ENCODE assay signal across 20 cellular contexts in the genomic region with DNA sequence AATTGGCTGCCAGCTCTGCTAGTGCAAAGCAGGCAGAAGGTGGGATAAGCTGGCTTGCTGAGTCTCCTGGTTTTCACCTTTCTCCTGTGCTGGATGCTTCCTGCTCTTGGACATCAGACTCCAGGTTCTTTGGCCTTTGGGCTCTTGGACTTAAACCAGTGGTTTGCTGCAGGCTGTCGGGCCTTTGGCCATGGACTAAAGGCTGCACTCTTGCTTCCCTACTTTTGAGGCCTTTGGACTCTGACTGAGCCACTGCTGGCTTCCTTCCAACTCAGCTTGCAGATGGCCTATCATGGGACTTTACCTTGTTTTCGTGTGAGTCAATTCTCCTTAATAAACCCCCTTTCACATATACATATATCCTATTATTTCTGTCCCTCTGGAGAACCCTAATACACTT.
"Had no signal": no experiment of that assay in that cellular context is flagged by ENCODE, and none has a peak within 500 bp of the region (broad histone marks: within the 10 kb centered on the region; RNA-seq: fewer than 3 reads in every experiment).

No MANE protein-coding gene starts in this region.

- H3K4me1 ChIP-seq: body of pancreas, colonic mucosa, left ventricle myocardium inferior, suprapubic skin had no signal

- H3K4me3 ChIP-seq: body of pancreas, colonic mucosa, left ventricle myocardium inferior, skin epidermis, suprapubic skin had no signal

- DNase-seq: activated B cell treated with CpG ODN at 0.5 μM for 24 hours; activated CD4-positive, alpha-beta T cell treated with anti-CD3 and anti-CD28 coated beads, Interleukin-2, amount 10 ng/mL, durations not matched to agents 24 days and 14 days; activated CD8-positive, alpha-beta memory T cell treated with anti-CD3 and anti-CD28 coated beads, Interleukin-2, amount 50 U/mL, for 48 hours; activated gamma-delta T cell; activated T-cell treated with anti-CD3 and anti-CD28 coated beads, Interleukin-2, amount 50 U/mL, for 72 hours; amniotic stem cell; caudate nucleus; colonic mucosa; left ventricle myocardium inferior; mesenchymal stem cell; occipital lobe; stimulated activated CD4-positive, alpha-beta T cell treated with anti-CD3 and anti-CD28 coated beads, Interleukin-15, amount 100 ng/mL, for 24 hours; stimulated activated CD4-positive, alpha-beta T cell treated with anti-CD3 and anti-CD28 coated beads, Interleukin-4, amount 100 ng/mL, for 24 hours; stimulated activated naive CD4-positive, alpha-beta T cell treated with Interleukin-2 at 50 U/mL for 16 hours had no signal

- FAIRE-seq: keratinocyte, TTC549 had no signal

- H3K9me3 ChIP-seq: body of pancreas, colonic mucosa, left ventricle myocardium inferior, suprapubic skin had no signal

- ATAC-seq: activated T-cell treated with anti-CD3 and anti-CD28 coated beads, Interleukin-2, amount 50 U/mL, for 72 hours; body of pancreas; esophagus mucosa had no signal

- H3K36me3 ChIP-seq: colonic mucosa, left ventricle myocardium inferior, suprapubic skin had no signal

- H3K27me3 ChIP-seq: body of pancreas, colonic mucosa, suprapubic skin had no signal

- H3K27ac ChIP-seq: body of pancreas, colonic mucosa, left ventricle myocardium inferior, skin epidermis, suprapubic skin had no signal
